Comparison of ENCODE assay signal across 13 cellular contexts in the genomic region with DNA sequence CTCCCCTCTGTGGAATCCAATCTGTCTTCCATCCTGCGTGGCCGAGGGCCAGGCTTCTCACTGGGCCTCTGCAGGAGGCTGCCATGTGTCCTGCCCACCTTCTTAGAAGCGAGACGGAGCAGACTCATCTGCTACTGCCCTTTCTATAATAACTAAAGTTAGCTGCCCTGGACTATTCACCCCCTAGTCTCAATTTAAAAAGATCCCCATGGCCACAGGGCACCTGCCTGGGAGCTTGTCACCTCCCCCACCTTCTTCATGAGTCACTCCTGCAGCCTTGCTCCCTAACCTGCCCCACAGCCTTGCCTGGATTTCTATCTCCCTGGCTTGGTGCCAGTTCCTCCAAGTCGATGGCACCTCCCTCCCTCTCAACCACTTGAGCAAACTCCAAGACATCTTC. TPM values are rescaled to one million over a fixed set of nuclear protein-coding genes. Genes with fewer than 3 reads are reported as not detected.
DNase-seq lines count a peak whose midpoint lies in the region; ATAC-seq and TF ChIP-seq lines count a peak whose summit lies in the region.
"Not testable (repeated sequence)": the region's sequence is repeated elsewhere in the genome, so short reads cannot be mapped to it uniquely, and the experiment has no call there.
"Had no signal": no experiment of that assay in that cellular context is flagged by ENCODE, and none has a peak within 500 bp of the region (broad histone marks: within the 10 kb centered on the region; RNA-seq: fewer than 3 reads in every experiment).

No MANE protein-coding gene starts in this region.

- DNase-seq in G401 (ENCODE audit: low spot score) (peak; percentile 33), M059J (ENCODE audit: low read depth) (peak; percentile 84), adrenal gland (peak in 6 of 7 donors; percentile 32 to 64 (median 58)), foreskin fibroblast (peak; percentile 18 to 45), lower lobe of right lung (peak; percentile 62), prostate gland (ENCODE audit: low spot score) (peak; percentile 45), transverse colon (peak; percentile 47)
- DNase-seq in central memory CD8-positive, alpha-beta T cell (ENCODE audit: low spot score in 2 of 2), result not testable (repeated sequence)

- not testable (repeated sequence) for H3K4me1 ChIP-seq in adrenal gland (replicated peaks in 1 of 2); lower lobe of right lung; prostate gland (replicated peaks); transverse colon

- WGBS in adrenal gland, 4 donors, result 61 to 81% (median 71%) methylated on average over 3 to 5 of the region's 5 CpGs
- 48% methylated on average over 5 of the region's 5 CpGs for WGBS in prostate gland
- 67% methylated on average over 5 of the region's 5 CpGs; no CpG with 5 or more reads in 1 of the 2 donors for WGBS in transverse colon (ENCODE audit: low coverage in 1 of 2), 2 donors

- H3K27ac ChIP-seq in adrenal gland, lower lobe of right lung, prostate gland, transverse colon: not testable (repeated sequence)

- not testable (repeated sequence) for H3K4me3 Mint-ChIP-seq in central memory CD8-positive, alpha-beta T cell

- peak overlapping the region; percentile 35 for H3K27ac Mint-ChIP-seq in central memory CD8-positive, alpha-beta T cell (ENCODE audit: low read depth)

- in situ Hi-C loops in G401 (cut with HindIII; ENCODE audit: low sequenced_read_pairs); transverse colon (cut with MboI; ENCODE audit: low pct_ligation_motif_present in 1 of 4, low pct_unique_long_range_greater_than_20kb in 1 of 4, low sequenced_read_pairs in 3 of 4): not testable (repeated sequence)

- H3K27me3 Mint-ChIP-seq in central memory CD8-positive, alpha-beta T cell, result not testable (repeated sequence)

- H3K27me3 ChIP-seq in adrenal gland; lower lobe of right lung (ENCODE audit: low read depth); prostate gland (replicated peaks; ENCODE audit: insufficient read depth); transverse colon: not testable (repeated sequence)

- intact Hi-C loops in adrenal gland (cut with DNase I); lower lobe of right lung (cut with DNase I); prostate gland (cut with DNase I); transverse colon (cut with DNase I; ENCODE audit: low total_unique reads): not testable (repeated sequence)

- not testable (repeated sequence) for H3K9me3 Mint-ChIP-seq in central memory CD8-positive, alpha-beta T cell

- not testable (repeated sequence) for H3K9me3 ChIP-seq in adrenal gland (replicated peaks in 1 of 3); lower lobe of right lung; prostate gland; transverse colon

- not testable (repeated sequence) for TF ChIP-seq POLR2A in adrenal gland (IDR thresholded peaks at IDR 0.05); prostate gland (IDR thresholded peaks at IDR 0.05); transverse colon (IDR thresholded peaks at IDR 0.05)

- not testable (repeated sequence) for H3K36me3 ChIP-seq in adrenal gland (replicated peaks in 1 of 2); lower lobe of right lung; prostate gland; transverse colon

- not testable (repeated sequence) for TF ChIP-seq EP300 in transverse colon (IDR thresholded peaks at IDR 0.05; ENCODE audit: low read depth)

- H3K4me3 ChIP-seq in adrenal gland; foreskin fibroblast (ENCODE audit: low read depth in 1 of 2, low read length in 2 of 2); lower lobe of right lung; prostate gland; transverse colon: not testable (repeated sequence)

- not testable (repeated sequence) for ATAC-seq in central memory CD8-positive, alpha-beta T cell (replicated peaks; ENCODE audit: extremely low read depth, poor library complexity, severe bottlenecking); lower lobe of right lung

- not testable (repeated sequence) for H3K4me1 Mint-ChIP-seq in central memory CD8-positive, alpha-beta T cell

- not testable (repeated sequence) for TF ChIP-seq CTCF in adrenal gland (IDR thresholded peaks at IDR 0.05); foreskin fibroblast (IDR thresholded peaks at IDR 0.05; ENCODE audit: low read depth, low read length); lower lobe of right lung (IDR thresholded peaks at IDR 0.05); prostate gland (IDR thresholded peaks at IDR 0.05); transverse colon (IDR thresholded peaks at IDR 0.05)

- not testable (repeated sequence) for H3K36me3 Mint-ChIP-seq in central memory CD8-positive, alpha-beta T cell (ENCODE audit: insufficient read depth)

RNA-seq across cellular contexts. Expression of gene IQSEC3, which starts 52.7 kb away (rescaled TPM):
- not detected in 2 replicates for total RNA-seq in G401 (2014; rRNA removed; shearing (Covaris generic))
- total RNA-seq in M059J (2014; rRNA removed; shearing (Covaris generic)), result not detected in 2 replicates
- total RNA-seq in adrenal gland (1 to 10 TPM in 3 of 8 donors, under 1 TPM in 5; 0.13 to 6.3 (median 0.75) TPM), lower lobe of right lung (10.7 TPM), prostate gland (1 to 10 TPM in 1 of 2 donors, under 1 TPM in 1; 0.14 to 2.6 TPM), transverse colon (10 to 100 TPM in 1 of 4 donors, under 1 TPM in 2, not detected in 1; 0.16 to 35.4 (median 0.27) TPM)
- polyA plus RNA-seq in adrenal gland, result 1 to 10 TPM in 2 of 3 donors, under 1 TPM in 1; 0.59 to 5.0 (median 2.1) TPM
- total RNA-seq: GM23248, HT1080, OCI-LY7 had no signal
- polyA plus RNA-seq: BJ; CD8-positive, alpha-beta memory T cell; GM23248 had no signal
